Comparison of ENCODE assay signal across 11 cellular contexts in genomic region chr17:43448720-43449469, GRCh38.
"Had no signal": no experiment of that assay in that cellular context is flagged by ENCODE, and none has a peak within 500 bp of the region (broad histone marks: within the 10 kb centered on the region; RNA-seq: fewer than 3 reads in every experiment).

No MANE protein-coding gene starts in this region.

- H3K36me3 Mint-ChIP-seq: stimulated activated memory B cell treated with anti-CD40 and anti-IgM and Interleukin-4, amounts not matched to agents 10 μg/mL and 1 μg/mL and 100 μg/mL, for 72 hours had no signal

- H3K27ac Mint-ChIP-seq: activated naive CD4-positive, alpha-beta T cell treated with anti-CD3 and anti-CD28 coated beads for 36 hours; activated T-helper 2 cell treated with anti-CD3 and anti-CD28 coated beads, Interferon-gamma antibody, Interleukin-2, Interleukin-4, amounts not matched to agents 10 μg/mL and 5 μg/mL and 100 μg/mL, durations not matched to agents 14 hours and 24 hours and 36 hours; stimulated activated memory B cell treated with anti-CD40 and anti-IgM and Interleukin-4, amounts not matched to agents 10 μg/mL and 1 μg/mL and 100 μg/mL, for 72 hours had no signal

- ATAC-seq: esophagus mucosa; stimulated activated memory B cell treated with anti-CD40 and anti-IgM and Interleukin-4, amounts not matched to agents 10 μg/mL and 1 μg/mL and 100 μg/mL, for 72 hours had no signal

- H3K4me3 Mint-ChIP-seq: activated naive CD4-positive, alpha-beta T cell treated with anti-CD3 and anti-CD28 coated beads for 36 hours; stimulated activated memory B cell treated with anti-CD40 and anti-IgM and Interleukin-4, amounts not matched to agents 10 μg/mL and 1 μg/mL and 100 μg/mL, for 72 hours had no signal

- H3K36me3 ChIP-seq: left lung had no signal

- FAIRE-seq: colon had no signal

- H3K9me3 ChIP-seq: left lung had no signal

- H3K27ac ChIP-seq: VCaP had no signal

- H3K4me3 ChIP-seq: left lung had no signal

- H3K27me3 ChIP-seq: left lung had no signal

- H3K4me1 ChIP-seq: left lung had no signal

- H3K9me3 Mint-ChIP-seq: activated naive CD4-positive, alpha-beta T cell treated with anti-CD3 and anti-CD28 coated beads for 36 hours; activated T-helper 2 cell treated with anti-CD3 and anti-CD28 coated beads, Interferon-gamma antibody, Interleukin-2, Interleukin-4, amounts not matched to agents 10 μg/mL and 5 μg/mL and 100 μg/mL, durations not matched to agents 14 hours and 24 hours and 36 hours; stimulated activated memory B cell treated with anti-CD40 and anti-IgM and Interleukin-4, amounts not matched to agents 10 μg/mL and 1 μg/mL and 100 μg/mL, for 72 hours had no signal

- H3K4me1 Mint-ChIP-seq: stimulated activated memory B cell treated with anti-CD40 and anti-IgM and Interleukin-4, amounts not matched to agents 10 μg/mL and 1 μg/mL and 100 μg/mL, for 72 hours had no signal

- DNase-seq: activated CD4-positive, alpha-beta T cell treated with anti-CD3 and anti-CD28 coated beads for 1 hour; activated CD4-positive, alpha-beta T cell treated with anti-CD3 and anti-CD28 coated beads, Interleukin-2, amount 50 U/mL, for 48 hours; activated naive CD4-positive, alpha-beta T cell treated with anti-CD3 and anti-CD28 coated beads for 36 hours; left lung; stimulated activated CD4-positive, alpha-beta T cell treated with anti-CD3 and anti-CD28 coated beads, Interleukin-2, amount 100 ng/mL, for 24 hours; trophoblast cell had no signal
